ENCODE assay signal across 14 cellular contexts in the genomic region with DNA sequence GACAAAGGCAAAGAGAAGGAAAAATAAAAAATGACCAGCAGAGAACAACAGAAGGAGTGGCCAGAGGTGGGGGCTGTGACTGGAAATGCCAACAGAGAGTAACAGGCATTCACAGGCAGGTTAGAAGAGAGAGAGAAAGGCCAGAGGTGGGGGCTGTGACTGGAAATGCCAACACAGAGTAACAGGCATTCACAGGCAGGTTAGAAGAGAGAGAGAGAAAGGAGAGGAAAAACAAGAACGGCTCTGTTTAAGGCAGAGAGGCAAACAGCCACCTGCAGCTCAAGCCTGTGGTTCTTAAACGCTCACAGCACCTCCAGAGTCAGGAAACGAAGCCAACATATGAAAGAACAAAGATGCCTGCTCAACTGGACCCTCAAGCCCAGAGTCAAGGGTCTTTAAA. TPM values are rescaled to one million over a fixed set of nuclear protein-coding genes. Genes with fewer than 3 reads are reported as not detected.
DNase-seq lines count a peak whose midpoint lies in the region; ATAC-seq and TF ChIP-seq lines count a peak whose summit lies in the region.
"Had no signal": no experiment of that assay in that cellular context is flagged by ENCODE, and none has a peak within 500 bp of the region (broad histone marks: within the 10 kb centered on the region; RNA-seq: fewer than 3 reads in every experiment).

No MANE protein-coding gene starts in this region.

- H3K9me3 ChIP-seq in mammary epithelial cell (replicated peaks; ENCODE audit: insufficient read depth, low read length), result no peaks in the 10 kb centered on the region

- peaks cover 44% of the 10 kb centered on the region for H3K4me1 ChIP-seq in mammary epithelial cell (ENCODE audit: insufficient read depth, low read length)

- no peaks in the 10 kb centered on the region for H3K36me3 ChIP-seq in mammary epithelial cell (ENCODE audit: insufficient read depth, low read length)

- H3K27me3 ChIP-seq in mammary epithelial cell (ENCODE audit: insufficient read depth, low read length), result no peaks in the 10 kb centered on the region

- H3K36me3 Mint-ChIP-seq in stimulated activated naive CD8-positive, alpha-beta T cell treated with anti-CD3 and anti-CD28 coated beads, Interleukin-15, Interleukin-2, amounts not matched to agents 100 ng/mL and 50 ng/mL, for 24 hours (ENCODE audit: low read depth), result peaks cover 64% of the 10 kb centered on the region
- peaks cover 35% of the 10 kb centered on the region for H3K36me3 Mint-ChIP-seq in neural crest cell (ENCODE audit: low read depth)

- H4K20me1 ChIP-seq in mammary epithelial cell (ENCODE audit: insufficient read depth, low read length), result no peaks in the 10 kb centered on the region

- TF ChIP-seq CTCF in mammary epithelial cell (conservative IDR thresholded peaks at IDR 0.05 in 1 of 2, IDR thresholded peaks at IDR 0.05 in 1 of 2; ENCODE audit: extremely low read depth in 1 of 2, insufficient read depth in 1 of 2, low read depth in 1 of 2, low read length in 2 of 2), result no peak
- TF ChIP-seq CTCF in neural crest cell (conservative IDR thresholded peaks at IDR 0.05), result no peak

- peak overlapping the region; percentile 59 for H3K27ac ChIP-seq in mammary epithelial cell (ENCODE audit: insufficient read depth, low read depth, low read length)
- H3K27ac ChIP-seq: WERI-Rb-1 had no signal

- H3K4me1 Mint-ChIP-seq in stimulated activated naive CD8-positive, alpha-beta T cell treated with anti-CD3 and anti-CD28 coated beads, Interleukin-15, Interleukin-2, amounts not matched to agents 100 ng/mL and 50 ng/mL, for 24 hours (ENCODE audit: low read depth), result peaks cover 36% of the 10 kb centered on the region
- peaks cover 42% of the 10 kb centered on the region for H3K4me1 Mint-ChIP-seq in stimulated activated naive CD8-positive, alpha-beta T cell treated with anti-CD3 and anti-CD28 coated beads, Interleukin-15, amount 100 ng/mL, for 72 hours
- H3K4me1 Mint-ChIP-seq in neural crest cell, result peaks cover 14% of the 10 kb centered on the region

- CTCF ChIA-PET in mammary epithelial cell (lab: Charles Lee; ENCODE audit: low non-redundant PET), result no interaction called here

- intact Hi-C loops in mammary epithelial cell (cut with micrococcal nuclease), result no loop called here

- no peak for DNase-seq in stimulated activated naive CD8-positive, alpha-beta T cell treated with anti-CD3 and anti-CD28 coated beads, Interleukin-15, amount 100 ng/mL, for 72 hours
- DNase-seq in mammary epithelial cell (peak; percentile 32), neural crest cell (ENCODE audit: low read depth, low spot score) (no peak), SHP77 (lab: John Stamatoyannopoulos, UW) (no peak), NCI-H446 treated with DMSO at 0.1 percent for 48 hours (lab: John Stamatoyannopoulos, UW) (no peak), SIG-M5 (lab: John Stamatoyannopoulos, UW) (no peak), OCI-M2 (lab: John Stamatoyannopoulos, UW; ENCODE audit: unreplicated experiment) (no peak)
- DNase-seq: activated naive CD4-positive, alpha-beta T cell; effector memory CD4-positive, alpha-beta T cell; MM.1S; NCI-H187; occipital lobe; WERI-Rb-1 had no signal

- dilution Hi-C loops in mammary epithelial cell (cut with HindIII; ENCODE audit: low sequenced_read_pairs), result no loop called here

- no peak overlapping the region for H3K4me3 Mint-ChIP-seq in stimulated activated naive CD8-positive, alpha-beta T cell treated with anti-CD3 and anti-CD28 coated beads, Interleukin-15, Interleukin-2, amounts not matched to agents 100 ng/mL and 50 ng/mL, for 24 hours
- H3K4me3 Mint-ChIP-seq in stimulated activated naive CD8-positive, alpha-beta T cell treated with anti-CD3 and anti-CD28 coated beads, Interleukin-15, amount 100 ng/mL, for 72 hours, result no peak overlapping the region
- no peak overlapping the region for H3K4me3 Mint-ChIP-seq in neural crest cell

- peak overlapping the region; percentile 66 for H3K4me2 ChIP-seq in mammary epithelial cell (ENCODE audit: insufficient read depth, low read depth, low read length)

- peak overlapping the region; percentile 77 for H2AFZ ChIP-seq in mammary epithelial cell (ENCODE audit: low read depth, low read length)

- no TSS peak for BruUV-seq in mammary epithelial cell (replicated peaks; lab: Mats Ljungman, UMichigan)

- H3K27ac Mint-ChIP-seq in stimulated activated naive CD8-positive, alpha-beta T cell treated with anti-CD3 and anti-CD28 coated beads, Interleukin-15, Interleukin-2, amounts not matched to agents 100 ng/mL and 50 ng/mL, for 24 hours, result peak overlapping the region; percentile 43
- H3K27ac Mint-ChIP-seq in stimulated activated naive CD8-positive, alpha-beta T cell treated with anti-CD3 and anti-CD28 coated beads, Interleukin-15, amount 100 ng/mL, for 72 hours, result peak overlapping the region in 1 of 2 donors; percentile 48
- H3K27ac Mint-ChIP-seq in neural crest cell (ENCODE audit: unreplicated experiment), result peak overlapping the region; percentile 32

- no peaks in the 10 kb centered on the region for H3K9me3 Mint-ChIP-seq in stimulated activated naive CD8-positive, alpha-beta T cell treated with anti-CD3 and anti-CD28 coated beads, Interleukin-15, Interleukin-2, amounts not matched to agents 100 ng/mL and 50 ng/mL, for 24 hours
- H3K9me3 Mint-ChIP-seq in stimulated activated naive CD8-positive, alpha-beta T cell treated with anti-CD3 and anti-CD28 coated beads, Interleukin-15, amount 100 ng/mL, for 72 hours, result no peaks in the 10 kb centered on the region
- peaks cover 2% of the 10 kb centered on the region for H3K9me3 Mint-ChIP-seq in neural crest cell

- H3K27me3 Mint-ChIP-seq in stimulated activated naive CD8-positive, alpha-beta T cell treated with anti-CD3 and anti-CD28 coated beads, Interleukin-15, Interleukin-2, amounts not matched to agents 100 ng/mL and 50 ng/mL, for 24 hours, result no peaks in the 10 kb centered on the region
- H3K27me3 Mint-ChIP-seq in stimulated activated naive CD8-positive, alpha-beta T cell treated with anti-CD3 and anti-CD28 coated beads, Interleukin-15, amount 100 ng/mL, for 72 hours, result no peaks in the 10 kb centered on the region
- no peaks in the 10 kb centered on the region for H3K27me3 Mint-ChIP-seq in neural crest cell (ENCODE audit: low read depth)

- WGBS in mammary epithelial cell (ENCODE audit: low coverage, missing lambda C conversion rate), result 0% methylated on average over 3 of the region's 3 CpGs

- no peak overlapping the region for H3K4me3 ChIP-seq in mammary epithelial cell (replicated peaks in 1 of 3; ENCODE audit: insufficient read depth in 1 of 3, low read depth in 2 of 3, low read length in 3 of 3)

- no peaks in the 10 kb centered on the region for H3K79me2 ChIP-seq in mammary epithelial cell (ENCODE audit: insufficient read depth, low read length)

- no peak for ATAC-seq in stimulated activated naive CD8-positive, alpha-beta T cell treated with anti-CD3 and anti-CD28 coated beads, Interleukin-15, amount 100 ng/mL, for 72 hours

- no peak overlapping the region for H3K9ac ChIP-seq in mammary epithelial cell (ENCODE audit: insufficient read depth, low read length)

- in situ Hi-C loops in mammary epithelial cell (cut with MboI; ENCODE audit: low sequenced_read_pairs in 2 of 2), result loop anchor here in 1 of 2 donors (10.0 kb wide), 1 partner anchor 221 kb away; no protein-coding TSS in a partner anchor

RNA-seq across cellular contexts. Expression of gene DGKI, which starts 39.5 kb away (rescaled TPM):
- total RNA-seq in mammary epithelial cell, result 1 to 10 TPM in 1 of 2 donors, under 1 TPM in 1; 0.35 to 1.5 TPM
- polyA plus RNA-seq in mammary epithelial cell, result 0.03 TPM
- not detected for polyA minus RNA-seq in mammary epithelial cell
- 2.2 and 3.3 TPM in 2 replicates for total RNA-seq in neural crest cell
